20 cellular contexts compared by ENCODE assay signal in the genomic region with DNA sequence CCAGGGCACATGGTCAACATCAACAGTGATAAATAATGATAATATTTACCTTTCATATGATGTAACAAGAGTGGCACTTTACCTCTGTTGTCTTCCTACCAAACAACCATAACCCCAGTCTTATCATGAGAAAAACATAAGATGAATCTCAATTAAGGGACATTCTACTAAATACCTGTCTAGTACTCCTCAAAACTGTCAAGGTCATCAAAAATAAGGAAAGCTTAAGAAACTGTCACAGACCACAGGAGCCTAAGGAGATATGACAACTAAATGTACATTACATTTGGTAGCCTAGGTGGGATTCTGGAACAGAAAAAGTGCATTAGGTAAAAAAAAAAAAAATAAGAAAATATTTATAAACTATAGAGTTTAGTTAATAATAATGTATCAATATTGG.
DNase-seq lines count a peak whose midpoint lies in the region; ATAC-seq, FAIRE-seq and TF ChIP-seq lines count a peak whose summit lies in the region.
"Had no signal": no experiment of that assay in that cellular context is flagged by ENCODE, and none has a peak within 500 bp of the region (broad histone marks: within the 10 kb centered on the region; RNA-seq: fewer than 3 reads in every experiment).

No MANE protein-coding gene starts in this region.

- H3K4me2 ChIP-seq in HepG2 (ENCODE audit: low read depth, low read length) = no peak overlapping the region
- H3K4me2 ChIP-seq in IMR-90 (ENCODE audit: low read depth, low read length) = no peak overlapping the region
- no peak overlapping the region for H3K4me2 ChIP-seq in PC-3 (ENCODE audit: low read length)
- H3K4me2 ChIP-seq: BLaER1 treated with 17β-estradiol and CSF1 and Interleukin-3, amounts not matched to agents 10 nM and 100 nM had no signal

- no peak overlapping the region for H2BK15ac ChIP-seq in IMR-90 (ENCODE audit: low read depth, low read length)

- CTCF ChIA-PET in HepG2 (lab: Yijun Ruan, JAX; ENCODE audit: low intra/inter-chr PET ratio, low total read pairs) = no interaction called here
- CTCF ChIA-PET in IMR-90 (lab: Yijun Ruan, JAX) = no interaction called here
- CTCF ChIA-PET in PC-3 (lab: Charles Lee) = no interaction called here

- no peak overlapping the region for H3K4ac ChIP-seq in IMR-90 (ENCODE audit: low read depth, low read length)

- no peak for FAIRE-seq in HepG2 (lab: Jason Lieb, UNC)
- FAIRE-seq: D721Med, GM12891, GM19239 had no signal

- no peak overlapping the region for H4K8ac ChIP-seq in IMR-90 (ENCODE audit: low read depth in 2 of 2, low read length in 2 of 2)

- no peak overlapping the region for H3K14ac ChIP-seq in IMR-90 (replicated peaks; ENCODE audit: low read depth, low read length)

- intact Hi-C loops in HepG2 (cut with micrococcal nuclease; ENCODE audit: unreplicated experiment) = no loop called here
- intact Hi-C loops in right lobe of liver (cut with DNase I) = no loop called here
- intact Hi-C loops in IMR-90 (cut with micrococcal nuclease) = no loop called here
- intact Hi-C loops in PC-3 (cut with micrococcal nuclease) = no loop called here

- no peak overlapping the region for H3K56ac ChIP-seq in IMR-90 (ENCODE audit: extremely low read depth, insufficient read depth, low read length)

- TF ChIP-seq POLR2A in HepG2 (IDR thresholded peaks at IDR 0.05; ENCODE audit: insufficient read depth in 1 of 2, low read depth in 2 of 2, low read length in 2 of 2) (no peak), right lobe of liver (IDR thresholded peaks at IDR 0.05) (no peak), IMR-90 (IDR thresholded peaks at IDR 0.05; ENCODE audit: low read depth, low read length) (no peak)

- no peak overlapping the region for H2BK5ac ChIP-seq in IMR-90 (ENCODE audit: low read depth, low read length, poor library complexity, severe bottlenecking)

- H3K23ac ChIP-seq in IMR-90 (ENCODE audit: low read depth, low read length) = no peak overlapping the region

- H3K27me3 ChIP-seq in HepG2 (ENCODE audit: control insufficient read depth in 1 of 2, insufficient read depth in 2 of 2, low read length in 2 of 2) (peaks cover 1% of the 10 kb centered on the region in 2 experiments; a peak in 1 of 5 replicates), right lobe of liver (no peaks in the 10 kb centered on the region), IMR-90 (ENCODE audit: control insufficient read depth, insufficient read depth, low read length) (peaks cover 3% of the 10 kb centered on the region), PC-3 (ENCODE audit: low read length) (no peaks in the 10 kb centered on the region)
- H3K27me3 ChIP-seq: BLaER1 treated with 17β-estradiol and CSF1 and Interleukin-3, amounts not matched to agents 10 nM and 100 nM had no signal

- in situ Hi-C loops in HepG2 (cut with HindIII; ENCODE audit: extremely low pct_ligation_motif_present, low pct_unique_long_range_greater_than_20kb) = no loop called here
- in situ Hi-C loops in IMR-90 (cut with MboI; ENCODE audit: low sequenced_read_pairs) = no loop called here

- ATAC-seq in HepG2 (no peak), right lobe of liver (no peak), IMR-90 (ENCODE audit: low read depth) (no peak), PC-3 (no peak), HG03469 (IDR thresholded peaks at IDR 0.05; ENCODE audit: unreplicated experiment) (no peak)
- ATAC-seq: CD8-positive, alpha-beta T cell had no signal

- H3K9ac ChIP-seq in HepG2 (ENCODE audit: insufficient read depth, low read depth, low read length) (no peak overlapping the region), IMR-90 (ENCODE audit: low read depth, low read length) (no peak overlapping the region), PC-3 (ENCODE audit: low read length) (no peak overlapping the region)
- H3K9ac ChIP-seq: BLaER1 treated with 17β-estradiol and CSF1 and Interleukin-3, amounts not matched to agents 10 nM and 100 nM had no signal

- TF ChIP-seq EP300 in HepG2 (IDR thresholded peaks at IDR 0.05; ENCODE audit: low read depth in 2 of 2, low read length in 2 of 2) (no peak), HepG2 (CRISPR knock-in tag; IDR thresholded peaks at IDR 0.05; ENCODE audit: borderline replicate concordance) (no peak)

- H3K9me3 ChIP-seq in HepG2 (ENCODE audit: low read length) (no peaks in the 10 kb centered on the region), right lobe of liver (no peaks in the 10 kb centered on the region), IMR-90 (ENCODE audit: control insufficient read depth, insufficient read depth, low read length) (no peaks in the 10 kb centered on the region), PC-3 (ENCODE audit: low read length) (no peaks in the 10 kb centered on the region)
- H3K9me3 ChIP-seq: BLaER1 treated with 17β-estradiol and CSF1 and Interleukin-3, amounts not matched to agents 10 nM and 100 nM; Caco-2 had no signal

- H3K9me2 ChIP-seq in PC-3 (replicated peaks; ENCODE audit: low read length) = no peaks in the 10 kb centered on the region

- BruUV-seq in HepG2 (replicated peaks; lab: Mats Ljungman, UMichigan) (no TSS peak), IMR-90 (replicated peaks; lab: Mats Ljungman, UMichigan) (no TSS peak), PC-3 (replicated peaks; lab: Mats Ljungman, UMichigan) (no TSS peak)

- H3F3A ChIP-seq in PC-3 (ENCODE audit: low read length, unreplicated experiment) = no peaks in the 10 kb centered on the region

- no peak overlapping the region for H4K91ac ChIP-seq in IMR-90 (ENCODE audit: insufficient read depth, low read depth, low read length)

- H3K18ac ChIP-seq in IMR-90 (ENCODE audit: low read depth, low read length) = no peak overlapping the region

- no peak overlapping the region for H2BK120ac ChIP-seq in IMR-90 (ENCODE audit: low read depth, low read length)

- H2AFZ ChIP-seq in HepG2 (ENCODE audit: low read length) (no peak overlapping the region), IMR-90 (replicated peaks; ENCODE audit: low read length, poor library complexity) (no peak overlapping the region), PC-3 (ENCODE audit: low read length) (no peak overlapping the region)

- POLR2A ChIA-PET in HepG2 (lab: Yijun Ruan, JAX) = no interaction called here
- POLR2A ChIA-PET in IMR-90 (lab: Charles Lee; ENCODE audit: unreplicated experiment) = no interaction called here
- POLR2A ChIA-PET in PC-3 (lab: Charles Lee; ENCODE audit: unreplicated experiment) = no interaction called here

- H3K79me2 ChIP-seq in HepG2 (ENCODE audit: insufficient read depth, low read length) = no peaks in the 10 kb centered on the region
- no peaks in the 10 kb centered on the region for H3K79me2 ChIP-seq in PC-3 (ENCODE audit: low read length)

- H2AK5ac ChIP-seq in IMR-90 (ENCODE audit: low read depth, low read length) = no peak overlapping the region

- DNase-seq in HepG2 (ENCODE audit: low spot score) (no peak), right lobe of liver (no peak), IMR-90 (no peak), PC-3 (peak; percentile 3), NCI-H2081 treated with DMSO at 0.1 percent for 48 hours (lab: John Stamatoyannopoulos, UW) (no peak), hippocampal formation (lab: John Stamatoyannopoulos, UW) (no peak)
- DNase-seq: 8988T; AML-193; Caco-2; Calu3; CD4-positive, alpha-beta T cell; CD8-positive, alpha-beta T cell; DMS79 treated with DMSO at 0.1 percent for 48 hours; GF-D8 had no signal

- H3K36me3 ChIP-seq in HepG2 (replicated peaks in 1 of 2; ENCODE audit: control insufficient read depth in 1 of 2, insufficient read depth in 2 of 2, low read length in 2 of 2) = no peaks in the 10 kb centered on the region
- H3K36me3 ChIP-seq in right lobe of liver = no peaks in the 10 kb centered on the region
- H3K36me3 ChIP-seq in IMR-90 (ENCODE audit: control insufficient read depth, insufficient read depth, low read length) = no peaks in the 10 kb centered on the region
- H3K36me3 ChIP-seq in PC-3 (ENCODE audit: low read depth, low read length) = no peaks in the 10 kb centered on the region
- H3K36me3 ChIP-seq: BLaER1 treated with 17β-estradiol and CSF1 and Interleukin-3, amounts not matched to agents 10 nM and 100 nM had no signal

- no peak overlapping the region for H3K4me3 ChIP-seq in HepG2 (replicated peaks in 1 of 3; ENCODE audit: insufficient read depth in 1 of 3, low read depth in 2 of 3, low read length in 3 of 3)
- no peak overlapping the region for H3K4me3 ChIP-seq in right lobe of liver
- H3K4me3 ChIP-seq in IMR-90 (ENCODE audit: insufficient read depth, low read depth, low read length) = no peak overlapping the region
- no peak overlapping the region for H3K4me3 ChIP-seq in PC-3 (ENCODE audit: low read length)
- H3K4me3 ChIP-seq: BLaER1 treated with 17β-estradiol and CSF1 and Interleukin-3, amounts not matched to agents 10 nM and 100 nM had no signal

- dilution Hi-C loops in IMR-90 (cut with HindIII; ENCODE audit: low sequenced_read_pairs, unreplicated experiment) = no loop called here

- TF ChIP-seq CTCF in HepG2 (CRISPR knock-in tag; IDR thresholded peaks at IDR 0.05) (no peak), right lobe of liver (IDR thresholded peaks at IDR 0.05) (no peak), IMR-90 (conservative IDR thresholded peaks at IDR 0.05; ENCODE audit: low read depth, low read length) (no peak), PC-3 (conservative IDR thresholded peaks at IDR 0.05; ENCODE audit: low read depth, low read length) (no peak)

- H3K79me1 ChIP-seq in IMR-90 (ENCODE audit: low read depth in 1 of 2, low read length in 2 of 2) = no peaks in the 10 kb centered on the region

- no peak overlapping the region for H2AK9ac ChIP-seq in IMR-90 (replicated peaks; ENCODE audit: low read depth, low read length, poor library complexity)

- H2BK20ac ChIP-seq in IMR-90 (ENCODE audit: low read depth, low read length) = no peak overlapping the region

- TF ChIP-seq RAD21 in HepG2 (CRISPR knock-in tag; IDR thresholded peaks at IDR 0.05) = no peak
- no peak for TF ChIP-seq RAD21 in IMR-90 (IDR thresholded peaks at IDR 0.05; ENCODE audit: low read length)

- H3K4me1 ChIP-seq in HepG2 (ENCODE audit: insufficient read depth, low read length) (no peaks in the 10 kb centered on the region), right lobe of liver (no peaks in the 10 kb centered on the region), IMR-90 (ENCODE audit: control insufficient read depth, insufficient read depth, low read length) (peaks cover 2% of the 10 kb centered on the region; the same call in 1 of the 2 replicates), PC-3 (ENCODE audit: insufficient read depth, low read length) (peaks cover 9% of the 10 kb centered on the region)
- H3K4me1 ChIP-seq: BLaER1 treated with 17β-estradiol and CSF1 and Interleukin-3, amounts not matched to agents 10 nM and 100 nM; Caco-2 had no signal

- H4K5ac ChIP-seq in IMR-90 (ENCODE audit: low read depth, low read length) = no peak overlapping the region

- H3K27ac ChIP-seq in HepG2 (ENCODE audit: extremely low read length, insufficient read depth, low read length) (no peak overlapping the region), right lobe of liver (no peak overlapping the region), IMR-90 (ENCODE audit: insufficient read depth, low read length) (no peak overlapping the region), PC-3 (ENCODE audit: low read length) (no peak overlapping the region)
- H3K27ac ChIP-seq: BLaER1 treated with 17β-estradiol and CSF1 and Interleukin-3, amounts not matched to agents 10 nM and 100 nM; C4-2B had no signal

- H4K20me1 ChIP-seq in HepG2 (ENCODE audit: insufficient read depth, low read length) = no peaks in the 10 kb centered on the region
- no peaks in the 10 kb centered on the region; the same call in 1 of the 2 replicates for H4K20me1 ChIP-seq in IMR-90 (ENCODE audit: insufficient read depth, low read length)
- no peaks in the 10 kb centered on the region for H4K20me1 ChIP-seq in PC-3 (ENCODE audit: low read length)
- H4K20me1 ChIP-seq: BLaER1 treated with 17β-estradiol and CSF1 and Interleukin-3, amounts not matched to agents 10 nM and 100 nM had no signal

- H3K9me1 ChIP-seq in IMR-90 (ENCODE audit: insufficient read depth, low read length) = no peaks in the 10 kb centered on the region; the same call in 1 of the 2 replicates
